ENCODE assay signal across 19 cellular contexts in the genomic region with DNA sequence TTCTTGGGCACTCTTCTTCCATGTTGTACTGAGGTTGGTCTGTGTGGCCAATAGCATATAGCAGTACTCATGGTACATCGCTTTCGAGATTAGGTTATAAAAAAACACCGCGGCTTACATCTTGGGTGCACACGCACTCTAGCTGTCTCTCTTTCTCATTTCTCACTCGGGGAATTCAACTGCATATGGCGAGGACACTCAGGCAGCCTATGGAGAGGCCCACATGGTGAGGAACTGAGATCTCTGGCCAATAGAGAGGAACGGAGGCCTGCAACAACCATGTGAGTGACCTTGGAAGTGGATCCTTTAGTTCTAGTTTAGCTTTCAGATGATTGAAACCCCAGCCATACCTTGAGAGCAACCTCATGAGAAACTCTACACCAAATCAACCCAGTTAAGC. TPM values are rescaled to one million over a fixed set of nuclear protein-coding genes. Genes with fewer than 3 reads are reported as not detected.
A peak's percentile ranks its signal among the peaks of the same experiment; 100 is the strongest.
DNase-seq lines count a peak whose midpoint lies in the region; ATAC-seq, FAIRE-seq and TF ChIP-seq lines count a peak whose summit lies in the region.
"Had no signal": no experiment of that assay in that cellular context is flagged by ENCODE, and none has a peak within 500 bp of the region (broad histone marks: within the 10 kb centered on the region; RNA-seq: fewer than 3 reads in every experiment).

No MANE protein-coding gene starts in this region.

- peaks cover 44% of the 10 kb centered on the region for H3K4me1 Mint-ChIP-seq in activated naive CD4-positive, alpha-beta T cell treated with anti-CD3 and anti-CD28 coated beads, Interleukin-2, amount 10 ng/mL, durations not matched to agents 7 days and 5 days
- H3K4me1 Mint-ChIP-seq in activated T-helper 17 cell treated with anti-CD3 and anti-CD28 coated beads, Interleukin-2, amount 50 U/mL, for 72 hours, result peaks cover 31% of the 10 kb centered on the region
- H3K4me1 Mint-ChIP-seq in activated T-cell treated with anti-CD3 and anti-CD28 coated beads, Interleukin-2, amount 50 U/mL, for 72 hours (ENCODE audit: low read depth), result peaks cover 50% of the 10 kb centered on the region
- H3K4me1 Mint-ChIP-seq: GM23338, H9 had no signal

- no peak for DNase-seq in activated naive CD4-positive, alpha-beta T cell treated with anti-CD3 and anti-CD28 coated beads, Interleukin-2, amount 10 ng/mL, durations not matched to agents 7 days and 5 days
- no peak for DNase-seq in activated naive CD4-positive, alpha-beta T cell (lab: John Stamatoyannopoulos, UW)
- DNase-seq in GM12891 (ENCODE audit: insufficient read length, low spot score) (no peak), NCI-H510A treated with DMSO at 0.1 percent for 48 hours (lab: John Stamatoyannopoulos, UW) (no peak)
- no peak for DNase-seq in activated T-cell treated with anti-CD3 and anti-CD28 coated beads, Interleukin-2, amount 50 U/mL, for 72 hours
- DNase-seq: CD4-positive, CD25-positive, alpha-beta regulatory T cell; CD8-positive, alpha-beta memory T cell; DMS 273 treated with DMSO at 0.1 percent for 48 hours; DMS79; EL; GDM1; H9 had no signal

- peaks cover 10% of the 10 kb centered on the region for H3K9me3 Mint-ChIP-seq in activated naive CD4-positive, alpha-beta T cell treated with anti-CD3 and anti-CD28 coated beads, Interleukin-2, amount 10 ng/mL, durations not matched to agents 7 days and 5 days
- peaks cover under 1% of the 10 kb centered on the region for H3K9me3 Mint-ChIP-seq in activated T-helper 17 cell treated with anti-CD3 and anti-CD28 coated beads, Interleukin-2, amount 50 U/mL, for 72 hours
- H3K9me3 Mint-ChIP-seq in activated T-cell treated with anti-CD3 and anti-CD28 coated beads, Interleukin-2, amount 50 U/mL, for 72 hours, result peaks cover 2 to 4% of the 10 kb centered on the region in 2 donors

- TF ChIP-seq POLR2A in GM12891 (IDR thresholded peaks at IDR 0.05; ENCODE audit: low read depth, low read length), result no peak

- peaks cover 82% of the 10 kb centered on the region for H3K36me3 Mint-ChIP-seq in activated naive CD4-positive, alpha-beta T cell treated with anti-CD3 and anti-CD28 coated beads, Interleukin-2, amount 10 ng/mL, durations not matched to agents 7 days and 5 days
- H3K36me3 Mint-ChIP-seq in activated T-helper 17 cell treated with anti-CD3 and anti-CD28 coated beads, Interleukin-2, amount 50 U/mL, for 72 hours (ENCODE audit: low read depth), result peaks cover 99% of the 10 kb centered on the region
- peaks cover 12 to 50% of the 10 kb centered on the region in 2 donors for H3K36me3 Mint-ChIP-seq in activated T-cell treated with anti-CD3 and anti-CD28 coated beads, Interleukin-2, amount 50 U/mL, for 72 hours (ENCODE audit: insufficient read depth in 2 of 2)

- no peak overlapping the region for H3K4me3 Mint-ChIP-seq in activated naive CD4-positive, alpha-beta T cell treated with anti-CD3 and anti-CD28 coated beads, Interleukin-2, amount 10 ng/mL, durations not matched to agents 7 days and 5 days
- no peak overlapping the region for H3K4me3 Mint-ChIP-seq in activated T-helper 17 cell treated with anti-CD3 and anti-CD28 coated beads, Interleukin-2, amount 50 U/mL, for 72 hours
- no peak overlapping the region for H3K4me3 Mint-ChIP-seq in activated T-cell treated with anti-CD3 and anti-CD28 coated beads, Interleukin-2, amount 50 U/mL, for 72 hours
- H3K4me3 Mint-ChIP-seq: B cell; CD8-positive, alpha-beta memory T cell; GM23338; H9 had no signal

- ATAC-seq in activated T-helper 17 cell treated with anti-CD3 and anti-CD28 coated beads, Interleukin-2, amount 50 U/mL, for 72 hours (replicated peaks), result no peak
- ATAC-seq in activated T-cell treated with anti-CD3 and anti-CD28 coated beads, Interleukin-2, amount 50 U/mL, for 72 hours (replicated peaks in 1 of 2), result no peak
- ATAC-seq: GM12878, GM23338, HCT116 had no signal

- CTCF ChIA-PET in activated naive CD4-positive, alpha-beta T cell treated with anti-CD3 and anti-CD28 coated beads, Interleukin-2, amount 10 ng/mL, durations not matched to agents 7 days and 5 days (lab: Charles Lee), result no interaction called here

- H3K27ac Mint-ChIP-seq in activated naive CD4-positive, alpha-beta T cell treated with anti-CD3 and anti-CD28 coated beads, Interleukin-2, amount 10 ng/mL, durations not matched to agents 7 days and 5 days, result peak overlapping the region; percentile 16
- H3K27ac Mint-ChIP-seq in activated T-helper 17 cell treated with anti-CD3 and anti-CD28 coated beads, Interleukin-2, amount 50 U/mL, for 72 hours, result peak overlapping the region; percentile 47
- no peak overlapping the region for H3K27ac Mint-ChIP-seq in activated T-cell treated with anti-CD3 and anti-CD28 coated beads, Interleukin-2, amount 50 U/mL, for 72 hours
- H3K27ac Mint-ChIP-seq: B cell; CD4-positive, CD25-positive, alpha-beta regulatory T cell; GM23338 had no signal

- H3K27me3 Mint-ChIP-seq in activated naive CD4-positive, alpha-beta T cell treated with anti-CD3 and anti-CD28 coated beads, Interleukin-2, amount 10 ng/mL, durations not matched to agents 7 days and 5 days, result no peaks in the 10 kb centered on the region
- no peaks in the 10 kb centered on the region for H3K27me3 Mint-ChIP-seq in activated T-helper 17 cell treated with anti-CD3 and anti-CD28 coated beads, Interleukin-2, amount 50 U/mL, for 72 hours
- H3K27me3 Mint-ChIP-seq in activated T-cell treated with anti-CD3 and anti-CD28 coated beads, Interleukin-2, amount 50 U/mL, for 72 hours (ENCODE audit: low read depth), result no peaks in the 10 kb centered on the region
- H3K27me3 Mint-ChIP-seq: B cell; CD4-positive, CD25-positive, alpha-beta regulatory T cell; CD8-positive, alpha-beta memory T cell had no signal

- peak; percentile 13 for FAIRE-seq in GM12891 (lab: Jason Lieb, UNC)
- FAIRE-seq: D721Med, GM12878, GM18507 had no signal

TF ChIP-seq in GM12891, 5 proteins besides CTCF, POLR2A, EP300 and RAD21:
- no peak for TF ChIP-seq TAF1 (IDR thresholded peaks at IDR 0.05; ENCODE audit: low read depth, low read length)
- no peak for TF ChIP-seq POLR2AphosphoS5 (IDR thresholded peaks at IDR 0.05; ENCODE audit: low read depth, low read length)
- TF ChIP-seq SPI1 (IDR thresholded peaks at IDR 0.05; ENCODE audit: low read depth, low read length), result no peak
- TF ChIP-seq PAX5 (IDR thresholded peaks at IDR 0.05; ENCODE audit: insufficient read depth, low read length, severe bottlenecking), result no peak
- no peak for TF ChIP-seq POU2F2 (IDR thresholded peaks at IDR 0.05; ENCODE audit: low read depth, low read length)

RNA-seq across cellular contexts. Expression of gene USP15, which starts 45.6 kb away (rescaled TPM):
- 39.4 TPM for polyA plus RNA-seq in GM12891 (2012; ENCODE audit: low read depth, missing spikeins)
- 100 to 1,000 TPM in 1 of 2 donors, 10 to 100 TPM in 1; 83.4 to 113 TPM for total RNA-seq in activated T-helper 17 cell treated with anti-CD3 and anti-CD28 coated beads, Interleukin-2, amount 50 U/mL, for 72 hours
- 10 to 100 TPM; 94.0 to 97.7 TPM for total RNA-seq in activated T-cell treated with anti-CD3 and anti-CD28 coated beads, Interleukin-2, amount 50 U/mL, for 72 hours
